ENCODE assay signal across 22 cellular contexts in the genomic region with DNA sequence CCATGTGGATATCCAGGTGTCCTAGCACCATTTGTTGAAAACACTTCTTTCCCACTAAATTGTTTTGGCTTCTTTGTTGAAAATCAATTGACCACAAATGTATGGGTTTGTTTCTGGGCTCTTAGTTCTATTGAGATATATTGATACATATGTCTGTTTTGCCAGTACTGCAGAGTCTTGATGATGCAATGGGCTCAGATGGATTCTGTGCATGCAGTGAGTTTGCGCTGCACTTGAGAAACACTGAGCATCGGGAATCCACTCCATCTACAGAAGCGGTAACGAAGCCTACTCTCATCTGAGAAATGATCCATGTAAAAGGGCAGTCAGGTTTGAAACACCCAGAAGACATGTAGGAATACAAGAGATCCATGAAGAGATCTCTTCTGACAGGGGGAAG.
"Had no signal": no experiment of that assay in that cellular context is flagged by ENCODE, and none has a peak within 500 bp of the region (broad histone marks: within the 10 kb centered on the region; RNA-seq: fewer than 3 reads in every experiment).

No MANE protein-coding gene starts in this region.

- H3K27ac ChIP-seq: esophagus squamous epithelium, gastroesophageal sphincter, ovary, tibial artery, upper lobe of left lung, uterus had no signal

- H3K4me3 ChIP-seq: esophagus squamous epithelium, gastroesophageal sphincter, mucosa of descending colon, ovary, smooth muscle cell, tibial artery, upper lobe of left lung, uterus had no signal

- H3K36me3 Mint-ChIP-seq: naive thymus-derived CD8-positive, alpha-beta T cell; stimulated activated effector memory CD8-positive, alpha-beta T cell treated with anti-CD3 and anti-CD28 coated beads, Interleukin-12 subunit alpha, Interleukin-12 subunit beta, amount 100 ng/mL, for 72 hours had no signal

- H3K27ac Mint-ChIP-seq: dendritic cell treated with granulocyte-macrophage colony-stimulating factor and Interleukin-4, amounts not matched to agents 40 ng/mL and 50 ng/mL, for 4 days; effector memory CD8-positive, alpha-beta T cell; naive thymus-derived CD8-positive, alpha-beta T cell; progenitor cell of endocrine pancreas; stimulated activated effector memory CD8-positive, alpha-beta T cell treated with anti-CD3 and anti-CD28 coated beads, Interleukin-12 subunit alpha, Interleukin-12 subunit beta, amount 100 ng/mL, for 72 hours; stimulated activated naive CD8-positive, alpha-beta T cell treated with anti-CD3 and anti-CD28 coated beads, Interleukin-15, Interleukin-2, amounts not matched to agents 100 ng/mL and 50 ng/mL, for 24 hours had no signal

- H3K27me3 Mint-ChIP-seq: dendritic cell treated with granulocyte-macrophage colony-stimulating factor and Interleukin-4, amounts not matched to agents 40 ng/mL and 50 ng/mL, for 4 days; progenitor cell of endocrine pancreas had no signal

- H3K4me2 ChIP-seq: smooth muscle cell had no signal

- H3K27me3 ChIP-seq: esophagus squamous epithelium, gastroesophageal sphincter, ovary, tibial artery, upper lobe of left lung, uterus had no signal

- H3K4me3 Mint-ChIP-seq: dendritic cell treated with granulocyte-macrophage colony-stimulating factor and Interleukin-4, amounts not matched to agents 40 ng/mL and 50 ng/mL, for 4 days; effector memory CD8-positive, alpha-beta T cell; naive thymus-derived CD8-positive, alpha-beta T cell; stimulated activated effector memory CD8-positive, alpha-beta T cell treated with anti-CD3 and anti-CD28 coated beads, Interleukin-12 subunit alpha, Interleukin-12 subunit beta, amount 100 ng/mL, for 72 hours; stimulated activated naive CD8-positive, alpha-beta T cell treated with anti-CD3 and anti-CD28 coated beads, Interleukin-15, Interleukin-2, amounts not matched to agents 100 ng/mL and 50 ng/mL, for 24 hours had no signal

- ATAC-seq: effector memory CD8-positive, alpha-beta T cell; gastroesophageal sphincter; left lobe of liver; mucosa of descending colon; naive thymus-derived CD8-positive, alpha-beta T cell; right cardiac atrium; stimulated activated effector memory CD8-positive, alpha-beta T cell treated with anti-CD3 and anti-CD28 coated beads, Interleukin-12 subunit alpha, Interleukin-12 subunit beta, amount 100 ng/mL, for 72 hours had no signal

- H3K9me3 Mint-ChIP-seq: effector memory CD8-positive, alpha-beta T cell; stimulated activated effector memory CD8-positive, alpha-beta T cell treated with anti-CD3 and anti-CD28 coated beads, Interleukin-12 subunit alpha, Interleukin-12 subunit beta, amount 100 ng/mL, for 72 hours; stimulated activated naive CD8-positive, alpha-beta T cell treated with anti-CD3 and anti-CD28 coated beads, Interleukin-15, Interleukin-2, amounts not matched to agents 100 ng/mL and 50 ng/mL, for 24 hours had no signal

- H3K9me3 ChIP-seq: esophagus squamous epithelium, gastroesophageal sphincter, mucosa of descending colon, ovary, tibial artery, upper lobe of left lung, uterus had no signal

- DNase-seq: effector memory CD8-positive, alpha-beta T cell; esophagus squamous epithelium; foreskin fibroblast; glutamatergic neuron; islet precursor cell; mammary epithelial cell; mucosa of descending colon; naive thymus-derived CD8-positive, alpha-beta T cell; ovary; right cardiac atrium; stimulated activated CD4-positive, alpha-beta T cell treated with anti-CD3 and anti-CD28 coated beads, Interleukin-4, amount 100 ng/mL, for 1 hour; stimulated activated CD8-positive, alpha-beta memory T cell treated with anti-CD3 and anti-CD28 coated beads, Interleukin-4, amount 100 ng/mL, for 48 hours; tibial artery; upper lobe of left lung; uterus had no signal

- H3K4me1 Mint-ChIP-seq: naive thymus-derived CD8-positive, alpha-beta T cell; stimulated activated effector memory CD8-positive, alpha-beta T cell treated with anti-CD3 and anti-CD28 coated beads, Interleukin-12 subunit alpha, Interleukin-12 subunit beta, amount 100 ng/mL, for 72 hours had no signal

- H3K36me3 ChIP-seq: esophagus squamous epithelium, gastroesophageal sphincter, ovary, tibial artery, upper lobe of left lung, uterus had no signal

- H3K4me1 ChIP-seq: esophagus squamous epithelium, gastroesophageal sphincter, tibial artery, upper lobe of left lung, uterus had no signal
